ENCODE assay signal across 13 cellular contexts in the genomic region with DNA sequence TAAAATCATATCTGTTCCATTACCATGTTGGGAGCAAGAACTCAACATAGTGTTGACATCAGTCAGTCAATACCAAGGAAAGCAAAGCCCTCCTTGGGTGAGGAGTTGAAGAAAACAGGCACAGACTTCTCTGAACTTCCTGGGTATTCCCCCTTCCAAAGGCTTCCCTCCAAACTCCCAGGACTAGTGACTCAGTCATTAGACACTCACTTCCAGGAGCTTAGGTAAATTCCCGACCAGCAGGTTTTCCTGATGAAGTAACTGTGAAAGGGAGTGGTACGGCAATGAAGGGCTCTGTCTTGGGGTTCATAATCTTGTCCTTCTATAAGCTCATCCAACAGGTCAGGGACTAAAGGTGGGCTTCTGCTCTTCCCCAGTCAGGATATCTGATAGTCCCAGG.
A peak's percentile ranks its signal among the peaks of the same experiment; 100 is the strongest.
DNase-seq lines count a peak whose midpoint lies in the region; ATAC-seq and TF ChIP-seq lines count a peak whose summit lies in the region.
"Had no signal": no experiment of that assay in that cellular context is flagged by ENCODE, and none has a peak within 500 bp of the region (broad histone marks: within the 10 kb centered on the region; RNA-seq: fewer than 3 reads in every experiment).

No MANE protein-coding gene starts in this region.

- no peaks in the 10 kb centered on the region for H3K79me2 ChIP-seq in GM23338 (replicated peaks; ENCODE audit: insufficient read depth)

- H3K4me1 Mint-ChIP-seq in GM23338 = peaks cover 4% of the 10 kb centered on the region; the same call in 2 of the 3 replicates
- H3K4me1 Mint-ChIP-seq in activated T-cell treated with anti-CD3 and anti-CD28 coated beads, Interleukin-2, amount 50 U/mL, for 72 hours (ENCODE audit: low read depth) = peaks cover 6% of the 10 kb centered on the region

- no peak overlapping the region for H3K4me3 ChIP-seq in GM23338
- H3K4me3 ChIP-seq in Panc1 (ENCODE audit: low read depth in 2 of 2, low read length in 2 of 2) = no peak overlapping the region
- no peak overlapping the region for H3K4me3 ChIP-seq in esophagus squamous epithelium
- H3K4me3 ChIP-seq in mucosa of descending colon = no peak overlapping the region
- H3K4me3 ChIP-seq: GM23248 had no signal

- no peaks in the 10 kb centered on the region for H3K36me3 Mint-ChIP-seq in GM23338 (ENCODE audit: low read depth)
- H3K36me3 Mint-ChIP-seq in activated T-cell treated with anti-CD3 and anti-CD28 coated beads, Interleukin-2, amount 50 U/mL, for 72 hours (ENCODE audit: insufficient read depth in 2 of 2) = peaks cover 2% of the 10 kb centered on the region in 2 donors

- no TSS peak for BruUV-seq in Panc1 (replicated peaks; lab: Mats Ljungman, UMichigan)

- H3K36me3 ChIP-seq in GM23338 (ENCODE audit: insufficient read depth) (no peaks in the 10 kb centered on the region), Panc1 (ENCODE audit: control insufficient read depth, insufficient read depth, low read length) (no peaks in the 10 kb centered on the region), esophagus squamous epithelium (no peaks in the 10 kb centered on the region), mucosa of descending colon (ENCODE audit: low read depth) (no peaks in the 10 kb centered on the region)

- H3K4me1 ChIP-seq in GM23338 (ENCODE audit: insufficient read depth) (no peaks in the 10 kb centered on the region), Panc1 (ENCODE audit: control insufficient read depth, insufficient read depth, low read length) (no peaks in the 10 kb centered on the region), esophagus squamous epithelium (peaks cover 0 to 14% (median 0%) of the 10 kb centered on the region in 3 donors), mucosa of descending colon (ENCODE audit: low read depth) (no peaks in the 10 kb centered on the region)

- in situ Hi-C loops in Panc1 (cut with HindIII; ENCODE audit: low pct_unique_long_range_greater_than_20kb, low sequenced_read_pairs) = no loop called here

- H3K4me3 Mint-ChIP-seq in GM23338 = no peak overlapping the region
- H3K4me3 Mint-ChIP-seq in activated T-cell treated with anti-CD3 and anti-CD28 coated beads, Interleukin-2, amount 50 U/mL, for 72 hours = no peak overlapping the region
- H3K4me3 Mint-ChIP-seq: stimulated activated naive CD8-positive, alpha-beta T cell treated with anti-CD3 and anti-CD28 coated beads, Interleukin-15, Interleukin-2, amounts not matched to agents 100 ng/mL and 50 ng/mL, for 24 hours had no signal

- no peaks in the 10 kb centered on the region for H4K20me1 ChIP-seq in GM23338 (replicated peaks; ENCODE audit: insufficient read depth)

- POLR2A ChIA-PET in Panc1 (lab: Charles Lee) = interaction anchor here (0.6 kb wide), 1 partner anchor 101 kb away, joined by 4 read pairs; no protein-coding TSS in a partner anchor

- H3K9me3 Mint-ChIP-seq in GM23338 = no peaks in the 10 kb centered on the region
- peaks cover 0 to 2% of the 10 kb centered on the region in 2 donors for H3K9me3 Mint-ChIP-seq in activated T-cell treated with anti-CD3 and anti-CD28 coated beads, Interleukin-2, amount 50 U/mL, for 72 hours
- H3K9me3 Mint-ChIP-seq: stimulated activated naive CD8-positive, alpha-beta T cell treated with anti-CD3 and anti-CD28 coated beads, Interleukin-15, Interleukin-2, amounts not matched to agents 100 ng/mL and 50 ng/mL, for 24 hours had no signal

- CTCF ChIA-PET in Panc1 (lab: Charles Lee) = no interaction called here

- 37 to 52% methylated on average over 2 of the region's 2 CpGs for WGBS in esophagus squamous epithelium, 2 donors

- no peaks in the 10 kb centered on the region for H3K9me2 ChIP-seq in GM23338 (ENCODE audit: insufficient read depth)

- no peak overlapping the region for H2AFZ ChIP-seq in GM23338
- H2AFZ ChIP-seq: GM23248 had no signal

- no peaks in the 10 kb centered on the region for H3K9me3 ChIP-seq in Panc1 (ENCODE audit: control insufficient read depth, insufficient read depth, low read depth, low read length)
- no peaks in the 10 kb centered on the region for H3K9me3 ChIP-seq in esophagus squamous epithelium
- H3K9me3 ChIP-seq in mucosa of descending colon = no peaks in the 10 kb centered on the region

- no peak for TF ChIP-seq POLR2A in esophagus squamous epithelium (IDR thresholded peaks at IDR 0.05)

- intact Hi-C loops in Panc1 (cut with micrococcal nuclease; ENCODE audit: unreplicated experiment) (no loop called here), esophagus squamous epithelium (cut with DNase I) (no loop called here), mucosa of descending colon (cut with DNase I, micrococcal nuclease) (no loop called here)

- H3K27ac ChIP-seq in GM23338 (ENCODE audit: low read depth) (no peak overlapping the region), Panc1 (ENCODE audit: low read length) (no peak overlapping the region), esophagus squamous epithelium (peak overlapping the region in 3 of 4 donors; percentile 49 to 62 (median 50))
- H3K27ac ChIP-seq: C4-2B, GM23248 had no signal

- no peak overlapping the region for H3K4me2 ChIP-seq in GM23338

- H3K27me3 ChIP-seq in GM23338 (ENCODE audit: insufficient read depth) = no peaks in the 10 kb centered on the region
- no peaks in the 10 kb centered on the region for H3K27me3 ChIP-seq in Panc1 (ENCODE audit: control insufficient read depth, insufficient read depth, low read length)
- no peaks in the 10 kb centered on the region for H3K27me3 ChIP-seq in esophagus squamous epithelium

- no peaks in the 10 kb centered on the region for H3K27me3 Mint-ChIP-seq in GM23338 (ENCODE audit: insufficient read depth, low read depth, poor library complexity)
- no peaks in the 10 kb centered on the region for H3K27me3 Mint-ChIP-seq in activated T-cell treated with anti-CD3 and anti-CD28 coated beads, Interleukin-2, amount 50 U/mL, for 72 hours (ENCODE audit: low read depth)
- H3K27me3 Mint-ChIP-seq: stimulated activated naive CD8-positive, alpha-beta T cell treated with anti-CD3 and anti-CD28 coated beads, Interleukin-15, Interleukin-2, amounts not matched to agents 100 ng/mL and 50 ng/mL, for 24 hours had no signal

- ATAC-seq in GM23338 (peak; percentile 49), Panc1 (peak; percentile 92), mucosa of descending colon (peak; percentile 94), GM21717 (IDR thresholded peaks at IDR 0.05; ENCODE audit: unreplicated experiment) (no peak)
- no peak for ATAC-seq in activated T-cell treated with anti-CD3 and anti-CD28 coated beads, Interleukin-2, amount 50 U/mL, for 72 hours (replicated peaks in 1 of 2)

- H3K27ac Mint-ChIP-seq in GM23338 = no peak overlapping the region
- no peak overlapping the region for H3K27ac Mint-ChIP-seq in activated T-cell treated with anti-CD3 and anti-CD28 coated beads, Interleukin-2, amount 50 U/mL, for 72 hours
- H3K27ac Mint-ChIP-seq: stimulated activated naive CD8-positive, alpha-beta T cell treated with anti-CD3 and anti-CD28 coated beads, Interleukin-15, Interleukin-2, amounts not matched to agents 100 ng/mL and 50 ng/mL, for 24 hours had no signal

- DNase-seq in GM23338 (ENCODE audit: low spot score) = peak; percentile 21
- no peak for DNase-seq in Panc1 (ENCODE audit: low read depth, low spot score)
- DNase-seq in esophagus squamous epithelium (lab: John Stamatoyannopoulos, UW) = no peak
- DNase-seq in mucosa of descending colon = no peak
- DNase-seq in C1 segment of cervical spinal cord (lab: John Stamatoyannopoulos, UW) = no peak
- DNase-seq in mucosa of gallbladder (ENCODE audit: low spot score) = no peak
- no peak for DNase-seq in activated T-cell treated with anti-CD3 and anti-CD28 coated beads, Interleukin-2, amount 50 U/mL, for 72 hours
- DNase-seq: GDM1, GM23248, NCI-H1105 treated with DMSO at 0.1 percent for 48 hours had no signal

- no peaks in the 10 kb centered on the region for H3F3A ChIP-seq in GM23338 (replicated peaks; ENCODE audit: low read depth)

- TF ChIP-seq CTCF in GM23338 (conservative IDR thresholded peaks at IDR 0.05; ENCODE audit: low read depth in 2 of 2) (no peak), Panc1 (IDR thresholded peaks at IDR 0.05) (no peak), esophagus squamous epithelium (IDR thresholded peaks at IDR 0.05) (no peak), mucosa of descending colon (IDR thresholded peaks at IDR 0.05) (no peak)

TF ChIP-seq in GM23338, 12 proteins besides CTCF, POLR2A, EP300 and RAD21 (continues in another document):
- no peak for TF ChIP-seq POLR2AphosphoS5 (IDR thresholded peaks at IDR 0.05; ENCODE audit: low read depth)
- TF ChIP-seq ZNF114 (CRISPR knock-in tag; IDR thresholded peaks at IDR 0.05) = no peak
- TF ChIP-seq JUNB (IDR thresholded peaks at IDR 0.05; ENCODE audit: unreplicated experiment) = no peak
- TF ChIP-seq CREB1 (CRISPR knock-in tag; IDR thresholded peaks at IDR 0.05; ENCODE audit: low read depth) = no peak
- TF ChIP-seq STAT1 (IDR thresholded peaks at IDR 0.05; ENCODE audit: unreplicated experiment) = no peak
- no peak for TF ChIP-seq NANOG (IDR thresholded peaks at IDR 0.05; ENCODE audit: borderline replicate concordance)
- TF ChIP-seq, protein P1, sequence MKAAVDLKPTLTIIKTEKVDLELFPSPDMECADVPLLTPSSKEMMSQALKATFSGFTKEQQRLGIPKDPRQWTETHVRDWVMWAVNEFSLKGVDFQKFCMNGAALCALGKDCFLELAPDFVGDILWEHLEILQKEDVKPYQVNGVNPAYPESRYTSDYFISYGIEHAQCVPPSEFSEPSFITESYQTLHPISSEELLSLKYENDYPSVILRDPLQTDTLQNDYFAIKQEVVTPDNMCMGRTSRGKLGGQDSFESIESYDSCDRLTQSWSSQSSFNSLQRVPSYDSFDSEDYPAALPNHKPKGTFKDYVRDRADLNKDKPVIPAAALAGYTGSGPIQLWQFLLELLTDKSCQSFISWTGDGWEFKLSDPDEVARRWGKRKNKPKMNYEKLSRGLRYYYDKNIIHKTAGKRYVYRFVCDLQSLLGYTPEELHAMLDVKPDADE (IDR thresholded peaks at IDR 0.05) = no peak

Comparison
In these comparisons a context has a peak if more than half of its experiments do, and no peak if none do; other contexts are left out.
1. ATAC-seq: peak in GM23338 (single experiment), Panc1 (single experiment) and mucosa of descending colon (single experiment); none in GM21717 (single experiment) and activated T-cell treated with anti-CD3 and anti-CD28 coated beads, Interleukin-2, amount 50 U/mL, for 72 hours (0 of 2).
2. H3K27ac ChIP-seq: peak in esophagus squamous epithelium (3 of 4); none in GM23338 (single experiment) and Panc1 (single experiment).